In genomic region chr1:32221980-32222751, GRCh38 we compare ENCODE assay signal across 8 cellular contexts. TPM values are rescaled to one million over a fixed set of nuclear protein-coding genes. Genes with fewer than 3 reads are reported as not detected.
DNase-seq lines count a peak whose midpoint lies in the region; ATAC-seq, FAIRE-seq and TF ChIP-seq lines count a peak whose summit lies in the region.

Gene EIF3I (plus strand): TSS chr1:32222407. CDS start chr1:32222442, 35 bp downstream.
Gene TMEM234 (minus strand): TSS chr1:32222353. CDS start chr1:32222322, 31 bp downstream.

- FAIRE-seq in endometrium (lab: Jason Lieb, UNC) = peak; percentile 45

- H3K9me3 ChIP-seq in HUES6 (ENCODE audit: control insufficient read depth, insufficient read depth, low read depth, low read length) = no peaks in the 10 kb centered on the region
- no peaks in the 10 kb centered on the region for H3K9me3 ChIP-seq in OCI-LY1 (ENCODE audit: low read length)

- H2AFZ ChIP-seq in OCI-LY1 (ENCODE audit: low read length) = no peak within 1 kb of the TSS

- H3K4me3 ChIP-seq in HUES6 (ENCODE audit: low read depth, low read length) (peak within 1 kb of the TSS; percentile 99), OCI-LY1 (ENCODE audit: low read depth, low read length, poor library complexity, severe bottlenecking) (peak within 1 kb of the TSS; percentile 84)

- peak; percentile 93 for ATAC-seq in GM21367 (IDR thresholded peaks at IDR 0.05; ENCODE audit: unreplicated experiment)

- H3K79me2 ChIP-seq in OCI-LY1 (ENCODE audit: insufficient read depth, low read length) = peaks cover 15% of the 10 kb centered on the region

- H4K20me1 ChIP-seq in OCI-LY1 (ENCODE audit: insufficient read depth, low read length) = no peaks in the 10 kb centered on the region

- DNase-seq in COLO668 (lab: John Stamatoyannopoulos, UW; ENCODE audit: unreplicated experiment) (peak; percentile 99), mesenteric fat pad (ENCODE audit: low spot score) (peak; percentile 96)
- DNase-seq in activated CD8-positive, alpha-beta memory T cell treated with anti-CD3 and anti-CD28 coated beads, Interleukin-2, amount 50 U/mL, for 4 hours = peak; percentile 91
- peak; percentile 78 for DNase-seq in stimulated activated CD8-positive, alpha-beta memory T cell treated with anti-CD3 and anti-CD28 coated beads, Interleukin-15, amount 100 ng/mL, for 24 hours (ENCODE audit: low read depth)

- H3K36me3 ChIP-seq in HUES6 (ENCODE audit: control insufficient read depth, insufficient read depth, low read length) (peaks cover 35% of the 10 kb centered on the region), OCI-LY1 (ENCODE audit: insufficient read depth, low read length) (peaks cover 28% of the 10 kb centered on the region)

- TF ChIP-seq CTCF in OCI-LY1 (IDR thresholded peaks at IDR 0.05; ENCODE audit: low read length) = no peak

- no peaks in the 10 kb centered on the region for H3F3A ChIP-seq in OCI-LY1 (ENCODE audit: insufficient read depth, low read length)

- H3K4me2 ChIP-seq in OCI-LY1 (ENCODE audit: low read length) = peak within 1 kb of the TSS; percentile 62

- no peaks in the 10 kb centered on the region for H3K9me2 ChIP-seq in OCI-LY1 (ENCODE audit: low read depth, low read length)

- H3K4me1 ChIP-seq in HUES6 (ENCODE audit: control insufficient read depth, insufficient read depth, low read length) (peaks cover 7% of the 10 kb centered on the region; the same call in 1 of the 2 replicates), OCI-LY1 (ENCODE audit: insufficient read depth, low read length, severe bottlenecking) (peaks cover 31% of the 10 kb centered on the region)

- H3K27me3 ChIP-seq in HUES6 (ENCODE audit: control insufficient read depth, insufficient read depth, low read length) (no peaks in the 10 kb centered on the region), OCI-LY1 (ENCODE audit: insufficient read depth, low read length) (no peaks in the 10 kb centered on the region)

- H3K9ac ChIP-seq in HUES6 (ENCODE audit: low read length) = peak within 1 kb of the TSS; percentile 96
- H3K9ac ChIP-seq in OCI-LY1 (ENCODE audit: low read length) = peak within 1 kb of the TSS; percentile 84

- H3K27ac ChIP-seq in HUES6 (ENCODE audit: low read depth, low read length) = peak within 1 kb of the TSS; percentile 82
- H3K27ac ChIP-seq in OCI-LY1 (ENCODE audit: low read depth, low read length, poor library complexity, severe bottlenecking) = peak within 1 kb of the TSS; percentile 73

RNA-seq across cellular contexts. Expression of gene EIF3I, which starts in this region (rescaled TPM):
- total RNA-seq in mesenteric fat pad = 160 TPM

RNA-seq across cellular contexts. Expression of gene TMEM234, which starts in this region (rescaled TPM):
- 18.4 TPM for total RNA-seq in mesenteric fat pad

Comparison
In these comparisons a context has a peak if more than half of its experiments do, and no peak if none do; other contexts are left out.
1. Peak in every context shown above with its lines: DNase-seq, ATAC-seq, H3K4me3 ChIP-seq and H3K27ac ChIP-seq.